In the genomic region with DNA sequence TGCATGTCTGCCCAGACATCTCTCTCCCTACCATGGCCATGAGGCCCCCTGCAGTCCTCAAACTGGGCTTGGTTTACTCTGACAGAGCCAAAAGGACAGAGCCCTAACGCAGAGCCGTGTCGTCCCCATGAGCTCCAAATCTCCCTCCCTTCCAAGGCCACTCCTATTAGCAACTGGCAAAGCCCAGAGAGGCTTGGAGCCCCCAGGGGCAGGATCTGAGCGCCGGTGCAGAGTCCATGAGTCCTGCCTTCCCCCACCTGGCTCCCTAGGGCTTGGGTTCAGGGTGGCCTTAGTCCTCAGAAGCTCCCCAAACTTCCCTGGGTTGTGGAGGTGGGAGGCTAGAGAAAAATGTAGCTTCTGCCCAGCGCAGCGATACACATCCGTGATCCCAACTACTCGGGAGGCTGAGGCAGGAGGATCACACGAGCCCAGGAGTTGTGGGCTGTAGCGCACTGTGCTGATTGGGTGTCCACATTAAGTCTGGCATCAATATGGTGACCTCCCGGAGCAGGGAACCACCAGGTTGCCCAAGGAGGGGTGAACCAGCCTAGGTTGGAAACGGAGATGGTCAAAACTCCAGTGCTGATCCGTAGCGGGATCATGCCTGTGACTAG, we compare ENCODE assay signal across 1 cellular context.
TF ChIP-seq lines count a peak whose summit lies in the region.

No MANE protein-coding gene starts in this region.

TF ChIP-seq in GM23338, 12 proteins besides CTCF, POLR2A, EP300 and RAD21 (continued from another document):
- TF ChIP-seq, protein P1, sequence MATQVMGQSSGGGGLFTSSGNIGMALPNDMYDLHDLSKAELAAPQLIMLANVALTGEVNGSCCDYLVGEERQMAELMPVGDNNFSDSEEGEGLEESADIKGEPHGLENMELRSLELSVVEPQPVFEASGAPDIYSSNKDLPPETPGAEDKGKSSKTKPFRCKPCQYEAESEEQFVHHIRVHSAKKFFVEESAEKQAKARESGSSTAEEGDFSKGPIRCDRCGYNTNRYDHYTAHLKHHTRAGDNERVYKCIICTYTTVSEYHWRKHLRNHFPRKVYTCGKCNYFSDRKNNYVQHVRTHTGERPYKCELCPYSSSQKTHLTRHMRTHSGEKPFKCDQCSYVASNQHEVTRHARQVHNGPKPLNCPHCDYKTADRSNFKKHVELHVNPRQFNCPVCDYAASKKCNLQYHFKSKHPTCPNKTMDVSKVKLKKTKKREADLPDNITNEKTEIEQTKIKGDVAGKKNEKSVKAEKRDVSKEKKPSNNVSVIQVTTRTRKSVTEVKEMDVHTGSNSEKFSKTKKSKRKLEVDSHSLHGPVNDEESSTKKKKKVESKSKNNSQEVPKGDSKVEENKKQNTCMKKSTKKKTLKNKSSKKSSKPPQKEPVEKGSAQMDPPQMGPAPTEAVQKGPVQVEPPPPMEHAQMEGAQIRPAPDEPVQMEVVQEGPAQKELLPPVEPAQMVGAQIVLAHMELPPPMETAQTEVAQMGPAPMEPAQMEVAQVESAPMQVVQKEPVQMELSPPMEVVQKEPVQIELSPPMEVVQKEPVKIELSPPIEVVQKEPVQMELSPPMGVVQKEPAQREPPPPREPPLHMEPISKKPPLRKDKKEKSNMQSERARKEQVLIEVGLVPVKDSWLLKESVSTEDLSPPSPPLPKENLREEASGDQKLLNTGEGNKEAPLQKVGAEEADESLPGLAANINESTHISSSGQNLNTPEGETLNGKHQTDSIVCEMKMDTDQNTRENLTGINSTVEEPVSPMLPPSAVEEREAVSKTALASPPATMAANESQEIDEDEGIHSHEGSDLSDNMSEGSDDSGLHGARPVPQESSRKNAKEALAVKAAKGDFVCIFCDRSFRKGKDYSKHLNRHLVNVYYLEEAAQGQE (IDR thresholded peaks at IDR 0.05; ENCODE audit: unreplicated experiment), result no peak
- TF ChIP-seq POLR2AphosphoS5 (IDR thresholded peaks at IDR 0.05; ENCODE audit: low read depth) (no peak), ZNF114 (CRISPR knock-in tag; IDR thresholded peaks at IDR 0.05) (no peak), EZH2phosphoT487 (IDR thresholded peaks at IDR 0.05; ENCODE audit: unreplicated experiment) (no peak), CREB1 (CRISPR knock-in tag; IDR thresholded peaks at IDR 0.05; ENCODE audit: low read depth) (no peak), ZNF331 (CRISPR knock-in tag; IDR thresholded peaks at IDR 0.05; ENCODE audit: low read depth) (no peak), JUNB (IDR thresholded peaks at IDR 0.05; ENCODE audit: unreplicated experiment) (no peak), EZH2 (IDR thresholded peaks at IDR 0.05; ENCODE audit: low read depth, unreplicated experiment) (no peak), NANOG (IDR thresholded peaks at IDR 0.05; ENCODE audit: borderline replicate concordance) (no peak)
- TF ChIP-seq, protein P2, sequence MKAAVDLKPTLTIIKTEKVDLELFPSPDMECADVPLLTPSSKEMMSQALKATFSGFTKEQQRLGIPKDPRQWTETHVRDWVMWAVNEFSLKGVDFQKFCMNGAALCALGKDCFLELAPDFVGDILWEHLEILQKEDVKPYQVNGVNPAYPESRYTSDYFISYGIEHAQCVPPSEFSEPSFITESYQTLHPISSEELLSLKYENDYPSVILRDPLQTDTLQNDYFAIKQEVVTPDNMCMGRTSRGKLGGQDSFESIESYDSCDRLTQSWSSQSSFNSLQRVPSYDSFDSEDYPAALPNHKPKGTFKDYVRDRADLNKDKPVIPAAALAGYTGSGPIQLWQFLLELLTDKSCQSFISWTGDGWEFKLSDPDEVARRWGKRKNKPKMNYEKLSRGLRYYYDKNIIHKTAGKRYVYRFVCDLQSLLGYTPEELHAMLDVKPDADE (IDR thresholded peaks at IDR 0.05), result no peak
- TF ChIP-seq, protein P3, sequence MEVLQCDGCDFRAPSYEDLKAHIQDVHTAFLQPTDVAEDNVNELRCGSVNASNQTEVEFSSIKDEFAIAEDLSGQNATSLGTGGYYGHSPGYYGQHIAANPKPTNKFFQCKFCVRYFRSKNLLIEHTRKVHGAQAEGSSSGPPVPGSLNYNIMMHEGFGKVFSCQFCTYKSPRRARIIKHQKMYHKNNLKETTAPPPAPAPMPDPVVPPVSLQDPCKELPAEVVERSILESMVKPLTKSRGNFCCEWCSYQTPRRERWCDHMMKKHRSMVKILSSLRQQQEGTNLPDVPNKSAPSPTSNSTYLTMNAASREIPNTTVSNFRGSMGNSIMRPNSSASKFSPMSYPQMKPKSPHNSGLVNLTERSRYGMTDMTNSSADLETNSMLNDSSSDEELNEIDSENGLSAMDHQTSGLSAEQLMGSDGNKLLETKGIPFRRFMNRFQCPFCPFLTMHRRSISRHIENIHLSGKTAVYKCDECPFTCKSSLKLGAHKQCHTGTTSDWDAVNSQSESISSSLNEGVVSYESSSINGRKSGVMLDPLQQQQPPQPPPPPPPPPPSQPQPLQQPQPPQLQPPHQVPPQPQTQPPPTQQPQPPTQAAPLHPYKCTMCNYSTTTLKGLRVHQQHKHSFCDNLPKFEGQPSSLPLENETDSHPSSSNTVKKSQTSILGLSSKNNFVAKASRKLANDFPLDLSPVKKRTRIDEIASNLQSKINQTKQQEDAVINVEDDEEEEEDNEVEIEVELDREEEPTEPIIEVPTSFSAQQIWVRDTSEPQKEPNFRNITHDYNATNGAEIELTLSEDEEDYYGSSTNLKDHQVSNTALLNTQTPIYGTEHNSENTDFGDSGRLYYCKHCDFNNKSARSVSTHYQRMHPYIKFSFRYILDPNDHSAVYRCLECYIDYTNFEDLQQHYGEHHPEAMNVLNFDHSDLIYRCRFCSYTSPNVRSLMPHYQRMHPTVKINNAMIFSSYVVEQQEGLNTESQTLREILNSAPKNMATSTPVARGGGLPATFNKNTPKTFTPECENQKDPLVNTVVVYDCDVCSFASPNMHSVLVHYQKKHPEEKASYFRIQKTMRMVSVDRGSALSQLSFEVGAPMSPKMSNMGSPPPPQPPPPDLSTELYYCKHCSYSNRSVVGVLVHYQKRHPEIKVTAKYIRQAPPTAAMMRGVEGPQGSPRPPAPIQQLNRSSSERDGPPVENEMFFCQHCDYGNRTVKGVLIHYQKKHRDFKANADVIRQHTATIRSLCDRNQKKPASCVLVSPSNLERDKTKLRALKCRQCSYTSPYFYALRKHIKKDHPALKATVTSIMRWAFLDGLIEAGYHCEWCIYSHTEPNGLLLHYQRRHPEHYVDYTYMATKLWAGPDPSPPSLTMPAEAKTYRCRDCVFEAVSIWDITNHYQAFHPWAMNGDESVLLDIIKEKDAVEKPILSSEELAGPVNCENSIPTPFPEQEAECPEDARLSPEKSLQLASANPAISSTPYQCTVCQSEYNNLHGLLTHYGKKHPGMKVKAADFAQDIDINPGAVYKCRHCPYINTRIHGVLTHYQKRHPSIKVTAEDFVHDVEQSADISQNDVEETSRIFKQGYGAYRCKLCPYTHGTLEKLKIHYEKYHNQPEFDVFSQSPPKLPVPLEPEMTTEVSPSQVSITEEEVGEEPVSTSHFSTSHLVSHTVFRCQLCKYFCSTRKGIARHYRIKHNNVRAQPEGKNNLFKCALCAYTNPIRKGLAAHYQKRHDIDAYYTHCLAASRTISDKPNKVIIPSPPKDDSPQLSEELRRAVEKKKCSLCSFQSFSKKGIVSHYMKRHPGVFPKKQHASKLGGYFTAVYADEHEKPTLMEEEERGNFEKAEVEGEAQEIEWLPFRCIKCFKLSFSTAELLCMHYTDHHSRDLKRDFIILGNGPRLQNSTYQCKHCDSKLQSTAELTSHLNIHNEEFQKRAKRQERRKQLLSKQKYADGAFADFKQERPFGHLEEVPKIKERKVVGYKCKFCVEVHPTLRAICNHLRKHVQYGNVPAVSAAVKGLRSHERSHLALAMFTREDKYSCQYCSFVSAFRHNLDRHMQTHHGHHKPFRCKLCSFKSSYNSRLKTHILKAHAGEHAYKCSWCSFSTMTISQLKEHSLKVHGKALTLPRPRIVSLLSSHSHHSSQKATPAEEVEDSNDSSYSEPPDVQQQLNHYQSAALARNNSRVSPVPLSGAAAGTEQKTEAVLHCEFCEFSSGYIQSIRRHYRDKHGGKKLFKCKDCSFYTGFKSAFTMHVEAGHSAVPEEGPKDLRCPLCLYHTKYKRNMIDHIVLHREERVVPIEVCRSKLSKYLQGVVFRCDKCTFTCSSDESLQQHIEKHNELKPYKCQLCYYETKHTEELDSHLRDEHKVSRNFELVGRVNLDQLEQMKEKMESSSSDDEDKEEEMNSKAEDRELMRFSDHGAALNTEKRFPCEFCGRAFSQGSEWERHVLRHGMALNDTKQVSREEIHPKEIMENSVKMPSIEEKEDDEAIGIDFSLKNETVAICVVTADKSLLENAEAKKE (CRISPR knock-in tag; IDR thresholded peaks at IDR 0.05), result no peak
